ENCODE assay signal across 1 cellular context in genomic region chr12:57078519-57079404, GRCh38.
A peak's percentile ranks its signal among the peaks of the same experiment; 100 is the strongest.
TF ChIP-seq lines count a peak whose summit lies in the region.

NEMP1 (minus strand) TSS chr12:57078791; CDS start chr12:57078745, 46 bp downstream.

TF ChIP-seq in K562, 482 proteins besides CTCF, POLR2A, EP300 and RAD21 (continued from another document and continues in another):
- TF ChIP-seq CREB3 (tag; conservative IDR thresholded peaks at IDR 0.05; ENCODE audit: low read depth) (no peak), MTA1 (IDR thresholded peaks at IDR 0.05; ENCODE audit: borderline replicate concordance) (no peak), SPI1 (IDR thresholded peaks at IDR 0.05; ENCODE audit: borderline replicate concordance, low read depth, low read length) (no peak), ZNF444 (CRISPR knock-in tag; IDR thresholded peaks at IDR 0.05) (no peak), CHD4 (IDR thresholded peaks at IDR 0.05; ENCODE audit: insufficient read depth, insufficient replicate concordance, low read depth, low read length, poor library complexity, severe bottlenecking) (no peak), MEIS2 (IDR thresholded peaks at IDR 0.05; ENCODE audit: partially characterized antibody) (peak; percentile 89), FOXP1 (CRISPR knock-in tag; IDR thresholded peaks at IDR 0.05) (peak; percentile 23; the same call in 1 of the 2 replicates), MAFG (tag; conservative IDR thresholded peaks at IDR 0.05) (no peak), THAP12 (CRISPR knock-in tag; IDR thresholded peaks at IDR 0.05) (peak; percentile 84), PBX2 (CRISPR knock-in tag; IDR thresholded peaks at IDR 0.05; ENCODE audit: low read depth) (no peak), PBX2 (tag; conservative IDR thresholded peaks at IDR 0.05; ENCODE audit: low read depth) (peak; percentile 99), GATA2 (CRISPR knock-in tag; IDR thresholded peaks at IDR 0.05) (no peak), ZKSCAN1 (IDR thresholded peaks at IDR 0.05; ENCODE audit: low read depth, low read length) (no peak), SIX5 (IDR thresholded peaks at IDR 0.05; ENCODE audit: borderline replicate concordance in 1 of 2, insufficient read depth in 1 of 2, low read depth in 1 of 2, low read length in 2 of 2) (no peak), GTF2B (IDR thresholded peaks at IDR 0.05; ENCODE audit: extremely low read depth, insufficient read length) (peak; percentile 59), SIRT6 (IDR thresholded peaks at IDR 0.05; ENCODE audit: low read depth, low read length) (no peak), FOXM1 (IDR thresholded peaks at IDR 0.05; ENCODE audit: low read depth) (peak; percentile 84), FOXM1 (CRISPR knock-in tag; IDR thresholded peaks at IDR 0.05; ENCODE audit: low read depth) (no peak), CAMTA2 (CRISPR knock-in tag; conservative IDR thresholded peaks at IDR 0.05) (0 out of 2 replicates have a peak, but pooled peaks have one; percentile 75), BCOR (IDR thresholded peaks at IDR 0.05) (no peak), YY1 (IDR thresholded peaks at IDR 0.05; ENCODE audit: borderline replicate concordance in 1 of 3, control insufficient read depth in 1 of 3, extremely low read depth in 1 of 3, insufficient read depth in 3 of 3, insufficient read length in 1 of 3, insufficient replicate concordance in 2 of 3, low read depth in 1 of 3, low read length in 2 of 3) (peak; percentile 62 to 95 (median 91)), CBX5 (IDR thresholded peaks at IDR 0.05; ENCODE audit: borderline replicate concordance, low read depth) (no peak), RUNX1 (IDR thresholded peaks at IDR 0.05; ENCODE audit: low read depth) (no peak), PHTF2 (CRISPR knock-in tag; IDR thresholded peaks at IDR 0.05) (no peak), ESRRA (IDR thresholded peaks at IDR 0.05; ENCODE audit: borderline replicate concordance, low read depth) (peak; percentile 51; the same call in 1 of the 2 replicates), DMBX1 (CRISPR knock-in tag; IDR thresholded peaks at IDR 0.05; ENCODE audit: borderline replicate concordance) (peak; percentile 72), ZNF79 (CRISPR knock-in tag; IDR thresholded peaks at IDR 0.05; ENCODE audit: low read depth) (no peak), CHCHD3 (CRISPR knock-in tag; IDR thresholded peaks at IDR 0.05) (no peak), CREB5 (CRISPR knock-in tag; IDR thresholded peaks at IDR 0.05) (no peak), ZNF146 (CRISPR knock-in tag; IDR thresholded peaks at IDR 0.05; ENCODE audit: unreplicated experiment) (no peak), HDAC6 (IDR thresholded peaks at IDR 0.05; ENCODE audit: low read depth, low read length) (no peak), DPF2 (IDR thresholded peaks at IDR 0.05) (no peak), BCL6 (CRISPR knock-in tag; IDR thresholded peaks at IDR 0.05) (no peak), MEF2D (tag; conservative IDR thresholded peaks at IDR 0.05; ENCODE audit: low read depth) (no peak), ILK (tag; IDR thresholded peaks at IDR 0.05; ENCODE audit: borderline replicate concordance, low read depth) (no peak), NR2C2 (CRISPR knock-in tag; IDR thresholded peaks at IDR 0.05) (no peak), NR2C2 (tag; IDR thresholded peaks at IDR 0.05) (peak; percentile 54; the same call in 1 of the 2 replicates), EGR1 (conservative IDR thresholded peaks at IDR 0.05) (peak; percentile 49), CBFA2T3 (IDR thresholded peaks at IDR 0.05) (no peak), REST (CRISPR knock-in tag; IDR thresholded peaks at IDR 0.05; ENCODE audit: low read depth) (no peak), SOX6 (IDR thresholded peaks at IDR 0.05) (peak; percentile 15; the same call in 1 of the 2 replicates), SMAD4 (CRISPR knock-in tag; conservative IDR thresholded peaks at IDR 0.05) (peak; percentile 58), SMAD3 (CRISPR knock-in tag; conservative IDR thresholded peaks at IDR 0.05) (0 out of 2 replicates have a peak, but pooled peaks have one; percentile 37), NR2F6 (CRISPR knock-in tag; IDR thresholded peaks at IDR 0.05) (no peak), SMARCC2 (IDR thresholded peaks at IDR 0.05; ENCODE audit: low read depth) (no peak; the same call in 1 of the 2 replicates), VEZF1 (CRISPR knock-in tag; IDR thresholded peaks at IDR 0.05) (peak; percentile 60), CUX1 (CRISPR knock-in tag; IDR thresholded peaks at IDR 0.05) (no peak)
